15 cellular contexts compared by ENCODE assay signal in the genomic region with DNA sequence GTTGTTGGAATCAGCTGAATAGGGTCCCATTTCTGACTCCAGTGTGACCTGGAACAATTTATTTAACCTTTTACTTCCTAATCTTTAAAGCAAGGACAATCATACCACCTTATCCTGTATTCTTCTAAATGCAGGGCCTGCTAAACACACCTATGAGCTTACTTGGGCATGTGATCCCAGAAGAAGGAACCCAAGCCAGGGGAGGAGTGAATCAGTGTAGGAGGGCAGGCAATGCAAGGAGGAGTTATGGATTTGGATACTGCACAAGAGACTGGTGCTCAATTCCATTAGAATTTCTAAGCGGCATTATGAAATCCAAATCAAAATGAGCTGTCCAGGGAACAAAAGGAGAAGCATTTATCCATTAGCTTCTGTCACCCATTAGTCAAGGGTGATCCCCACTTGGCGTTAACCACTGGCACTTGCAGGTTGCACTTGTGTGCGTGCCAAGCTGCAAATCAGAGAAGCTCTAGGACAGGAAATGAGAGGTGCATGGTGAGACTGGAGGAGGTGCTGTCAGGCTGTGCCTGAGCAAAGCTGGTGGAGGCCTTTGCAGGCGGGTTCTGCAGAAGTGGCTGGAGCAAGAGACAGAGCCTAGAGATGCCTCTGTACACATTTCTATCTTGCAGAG.
A peak's percentile ranks its signal among the peaks of the same experiment; 100 is the strongest.
DNase-seq lines count a peak whose midpoint lies in the region; ATAC-seq and TF ChIP-seq lines count a peak whose summit lies in the region.
"Had no signal": no experiment of that assay in that cellular context is flagged by ENCODE, and none has a peak within 500 bp of the region (broad histone marks: within the 10 kb centered on the region; RNA-seq: fewer than 3 reads in every experiment).

No MANE protein-coding gene starts in this region.

- TF ChIP-seq CTCF in chondrocyte (IDR thresholded peaks at IDR 0.05) = no peak

- H3K4me1 Mint-ChIP-seq in chondrocyte (ENCODE audit: low read depth) = peaks cover under 1% of the 10 kb centered on the region

- H3K27ac Mint-ChIP-seq in activated naive CD4-positive, alpha-beta T cell treated with anti-CD3 and anti-CD28 coated beads, Interleukin-2, amount 50 U/mL, for 72 hours = no peak overlapping the region
- H3K27ac Mint-ChIP-seq in chondrocyte (ENCODE audit: unreplicated experiment) = no peak overlapping the region
- H3K27ac Mint-ChIP-seq: activated naive CD4-positive, alpha-beta T cell treated with anti-CD3 and anti-CD28 coated beads for 36 hours had no signal

- peaks cover 0 to 3% of the 10 kb centered on the region in 2 donors for H3K9me3 Mint-ChIP-seq in activated naive CD4-positive, alpha-beta T cell treated with anti-CD3 and anti-CD28 coated beads, Interleukin-2, amount 50 U/mL, for 72 hours
- H3K9me3 Mint-ChIP-seq in chondrocyte (ENCODE audit: low read depth) = no peaks in the 10 kb centered on the region
- H3K9me3 Mint-ChIP-seq: activated naive CD4-positive, alpha-beta T cell treated with anti-CD3 and anti-CD28 coated beads for 36 hours had no signal

- DNase-seq in RPMI7951 (ENCODE audit: low read depth) = peak; percentile 65
- peak; percentile 29 for DNase-seq in occipital lobe (lab: John Stamatoyannopoulos, UW)
- DNase-seq in activated naive CD4-positive, alpha-beta T cell treated with anti-CD3 and anti-CD28 coated beads, Interleukin-2, amount 50 U/mL, for 72 hours (ENCODE audit: low spot score in 2 of 2) = no peak
- DNase-seq in chondrocyte (ENCODE audit: low spot score) = no peak
- DNase-seq in LoVo (ENCODE audit: low spot score) = no peak
- DNase-seq: activated naive CD4-positive, alpha-beta T cell treated with anti-CD3 and anti-CD28 coated beads for 36 hours; brain microvascular endothelial cell; GOT3; IMR-90; left ventricle myocardium inferior; NCI-H1048 had no signal

- peaks cover 10% of the 10 kb centered on the region for H3K27me3 Mint-ChIP-seq in chondrocyte (ENCODE audit: low read depth)

- ATAC-seq in GM18868 (IDR thresholded peaks at IDR 0.05; ENCODE audit: unreplicated experiment) = peak; percentile 82
- peak; percentile 71 for ATAC-seq in HG03520 (IDR thresholded peaks at IDR 0.05; ENCODE audit: unreplicated experiment)
- no peak for ATAC-seq in activated naive CD4-positive, alpha-beta T cell treated with anti-CD3 and anti-CD28 coated beads, Interleukin-2, amount 50 U/mL, for 72 hours
- ATAC-seq: activated CD4-positive, CD25-positive, alpha-beta regulatory T cell treated with anti-CD3 and anti-CD28 coated beads, Interleukin-2, amount 50 U/mL, for 24 hours; Panc1 had no signal

- no peak overlapping the region for H3K4me3 Mint-ChIP-seq in chondrocyte (ENCODE audit: unreplicated experiment)
- H3K4me3 Mint-ChIP-seq: activated naive CD4-positive, alpha-beta T cell treated with anti-CD3 and anti-CD28 coated beads for 36 hours had no signal

- no peaks in the 10 kb centered on the region for H3K36me3 Mint-ChIP-seq in activated naive CD4-positive, alpha-beta T cell treated with anti-CD3 and anti-CD28 coated beads, Interleukin-2, amount 50 U/mL, for 72 hours
- no peaks in the 10 kb centered on the region for H3K36me3 Mint-ChIP-seq in chondrocyte (ENCODE audit: low read depth)

Comparison
In these comparisons a context has a peak if more than half of its experiments do, and no peak if none do; other contexts are left out.
1. ATAC-seq: peak in GM18868 (single experiment) and HG03520 (single experiment); none in activated naive CD4-positive, alpha-beta T cell treated with anti-CD3 and anti-CD28 coated beads, Interleukin-2, amount 50 U/mL, for 72 hours (0 of 2).
2. DNase-seq: peak in RPMI7951 (single experiment) and occipital lobe (single experiment); none in activated naive CD4-positive, alpha-beta T cell treated with anti-CD3 and anti-CD28 coated beads, Interleukin-2, amount 50 U/mL, for 72 hours (0 of 2), chondrocyte (single experiment) and LoVo (single experiment).